ENCODE assay signal across 20 cellular contexts in genomic region chr18:72898870-72899840, GRCh38. TPM values are rescaled to one million over a fixed set of nuclear protein-coding genes. Genes with fewer than 3 reads are reported as not detected.
"Had no signal": no experiment of that assay in that cellular context is flagged by ENCODE, and none has a peak within 500 bp of the region (broad histone marks: within the 10 kb centered on the region; RNA-seq: fewer than 3 reads in every experiment).

No MANE protein-coding gene starts in this region.

- H2AFZ ChIP-seq: parathyroid adenoma had no signal

- H3K27me3 ChIP-seq: gastroesophageal sphincter, heart left ventricle, left lung, spleen, testis, upper lobe of left lung had no signal

- H3K9me3 ChIP-seq: gastroesophageal sphincter, heart left ventricle, left lung, testis, upper lobe of left lung had no signal

- H3K79me2 ChIP-seq: parathyroid adenoma had no signal

- H3K36me3 ChIP-seq: gastroesophageal sphincter, heart left ventricle, left lung, spleen, upper lobe of left lung had no signal

- H3K27ac ChIP-seq: gastroesophageal sphincter, heart left ventricle, left lung, parathyroid adenoma, spleen, testis, upper lobe of left lung had no signal

- ATAC-seq: activated CD4-positive, alpha-beta T cell treated with anti-CD3 and anti-CD28 coated beads for 36 hours; activated CD8-positive, alpha-beta memory T cell treated with anti-CD3 and anti-CD28 coated beads, Interleukin-2, amount 10 ng/mL, durations not matched to agents 7 days and 5 days; gastroesophageal sphincter; heart left ventricle; left lung; natural killer cell treated with Interleukin-12 subunit alpha and Interleukin-12 subunit beta and Interleukin-15 and Interleukin-18, amount 100 ng/mL, for 72 hours; stimulated activated memory B cell treated with anti-CD40 and anti-IgM and Interleukin-4, amounts not matched to agents 10 μg/mL and 1 μg/mL and 100 μg/mL, for 72 hours; WTC11 had no signal

- H3K4me1 ChIP-seq: gastroesophageal sphincter, heart left ventricle, left lung, parathyroid adenoma, spleen, testis, upper lobe of left lung had no signal

- DNase-seq: activated CD4-positive, alpha-beta memory T cell treated with anti-CD3 and anti-CD28 coated beads, Interleukin-2, amount 10 ng/mL, durations not matched to agents 7 days and 5 days; activated CD4-positive, alpha-beta T cell treated with anti-CD3 and anti-CD28 coated beads for 36 hours; activated CD8-positive, alpha-beta memory T cell treated with anti-CD3 and anti-CD28 coated beads, Interleukin-2, amount 10 ng/mL, durations not matched to agents 7 days and 5 days; activated naive CD4-positive, alpha-beta T cell treated with anti-CD3 and anti-CD28 coated beads for 36 hours; activated T-cell treated with anti-CD3 and anti-CD28 coated beads, Interleukin-2, amount 50 U/mL, for 24 hours; cortex of kidney; heart left ventricle; kidney; left lung; spleen; stimulated activated CD4-positive, alpha-beta T cell treated with anti-CD3 and anti-CD28 coated beads, Interleukin-4, amount 100 ng/mL, for 4 hours; testis; upper lobe of left lung had no signal

- H3K9ac ChIP-seq: parathyroid adenoma had no signal

- H3K4me3 ChIP-seq: gastroesophageal sphincter, heart left ventricle, left lung, spleen, testis, upper lobe of left lung had no signal

- FAIRE-seq: endometrium, kidney had no signal

RNA-seq across cellular contexts. Expression of gene NETO1, which starts 31.4 kb away (rescaled TPM):
- total RNA-seq: activated CD4-positive, alpha-beta memory T cell treated with anti-CD3 and anti-CD28 coated beads, Interleukin-2, amount 10 ng/mL, durations not matched to agents 7 days and 5 days; activated CD4-positive, alpha-beta T cell treated with anti-CD3 and anti-CD28 coated beads for 36 hours; activated CD8-positive, alpha-beta memory T cell treated with anti-CD3 and anti-CD28 coated beads, Interleukin-2, amount 10 ng/mL, durations not matched to agents 7 days and 5 days; activated naive CD4-positive, alpha-beta T cell treated with anti-CD3 and anti-CD28 coated beads for 36 hours; left lung; natural killer cell treated with Interleukin-12 subunit alpha and Interleukin-12 subunit beta and Interleukin-15 and Interleukin-18, amount 100 ng/mL, for 72 hours had no signal
- polyA plus RNA-seq: esophagus had no signal
